In genomic region chr16:86632206-86632605, GRCh38 we compare ENCODE assay signal across 22 cellular contexts. TPM values are rescaled to one million over a fixed set of nuclear protein-coding genes. Genes with fewer than 3 reads are reported as not detected.
"Had no signal": no experiment of that assay in that cellular context is flagged by ENCODE, and none has a peak within 500 bp of the region (broad histone marks: within the 10 kb centered on the region; RNA-seq: fewer than 3 reads in every experiment).

No MANE protein-coding gene starts in this region.

- H2AFZ ChIP-seq: parathyroid adenoma had no signal

- ATAC-seq: activated CD4-positive, alpha-beta T cell treated with anti-CD3 and anti-CD28 coated beads for 36 hours; activated naive CD4-positive, alpha-beta T cell treated with anti-CD3 and anti-CD28 coated beads, Interleukin-2, amount 50 U/mL, for 72 hours; activated T-cell treated with anti-CD3 and anti-CD28 coated beads, Interleukin-2, amount 50 U/mL, for 72 hours; psoas muscle; stimulated activated naive B cell treated with anti-CD40 and anti-IgM and Interleukin-4, amounts not matched to agents 10 μg/mL and 1 μg/mL and 100 μg/mL, for 72 hours had no signal

- H3K4me3 ChIP-seq: esophagus squamous epithelium, left ventricle myocardium inferior, psoas muscle, stomach, thyroid gland had no signal

- H3K27me3 ChIP-seq: thyroid gland had no signal

- H3K79me2 ChIP-seq: parathyroid adenoma had no signal

- H3K4me1 ChIP-seq: esophagus squamous epithelium, left ventricle myocardium inferior, parathyroid adenoma, psoas muscle, stomach, thyroid gland had no signal

- DNase-seq: activated CD4-positive, alpha-beta T cell treated with anti-CD3 and anti-CD28 coated beads for 36 hours; activated CD4-positive, CD25-positive, alpha-beta regulatory T cell; activated naive CD4-positive, alpha-beta T cell; activated T-cell treated with anti-CD3 and anti-CD28 coated beads for 4 hours; activated T-cell treated with anti-CD3 and anti-CD28 coated beads, Interleukin-2, amount 50 U/mL, for 72 hours; dermis blood vessel endothelial cell; effector CD4-positive, alpha-beta T cell; esophagus squamous epithelium; foreskin melanocyte; left ventricle myocardium inferior; psoas muscle; stimulated activated CD4-positive, alpha-beta T cell treated with anti-CD3 and anti-CD28 coated beads, Interleukin-15, amount 100 ng/mL, for 24 hours; stimulated activated CD4-positive, alpha-beta T cell treated with anti-CD3 and anti-CD28 coated beads, Interleukin-2, amount 100 ng/mL, for 24 hours; stimulated activated naive B cell treated with anti-CD40 and anti-IgM and Interleukin-4, amounts not matched to agents 10 μg/mL and 1 μg/mL and 100 μg/mL, for 72 hours; stomach; T-helper 1 cell; thyroid gland had no signal

- FAIRE-seq: bronchial epithelial cell, islet of Langerhans had no signal

- H3K27ac ChIP-seq: esophagus squamous epithelium, left ventricle myocardium inferior, neutrophil, parathyroid adenoma, psoas muscle, stomach, thyroid gland had no signal

- H3K9ac ChIP-seq: parathyroid adenoma had no signal

- H3K9me3 ChIP-seq: esophagus squamous epithelium, left ventricle myocardium inferior, neutrophil, psoas muscle, stomach, thyroid gland had no signal

- H3K36me3 ChIP-seq: esophagus squamous epithelium, left ventricle myocardium inferior, neutrophil, stomach, thyroid gland had no signal

RNA-seq across cellular contexts. Expression of gene FOXL1, which starts 53.9 kb away (rescaled TPM):
- total RNA-seq: activated CD4-positive, alpha-beta T cell treated with anti-CD3 and anti-CD28 coated beads for 36 hours; activated naive CD4-positive, alpha-beta T cell treated with anti-CD3 and anti-CD28 coated beads, Interleukin-2, amount 50 U/mL, for 72 hours had no signal
